Comparison of ENCODE assay signal across 8 cellular contexts in genomic region chr11:130000552-130001176, GRCh38. TPM values are rescaled to one million over a fixed set of nuclear protein-coding genes. Genes with fewer than 3 reads are reported as not detected.
DNase-seq lines count a peak whose midpoint lies in the region; ATAC-seq and TF ChIP-seq lines count a peak whose summit lies in the region.
"Had no signal": no experiment of that assay in that cellular context is flagged by ENCODE, and none has a peak within 500 bp of the region (broad histone marks: within the 10 kb centered on the region; RNA-seq: fewer than 3 reads in every experiment).

No MANE protein-coding gene starts in this region.

- no peak for ATAC-seq in T-helper 17 cell
- ATAC-seq: right cardiac atrium had no signal

- DNase-seq in HFFc6 = no peak
- no peak for DNase-seq in T-helper 17 cell
- DNase-seq in foreskin fibroblast = no peak
- DNase-seq in middle frontal gyrus (ENCODE audit: extremely low spot score, low spot score) = no peak
- DNase-seq in NCI-H2029 treated with DMSO at 0.1 percent for 48 hours (lab: John Stamatoyannopoulos, UW) = no peak
- no peak for DNase-seq in stimulated activated CD4-positive, alpha-beta T cell treated with anti-CD3 and anti-CD28 coated beads, Interleukin-2, amount 100 ng/mL, for 48 hours
- DNase-seq: right cardiac atrium had no signal

- no peaks in the 10 kb centered on the region for H3K9me3 ChIP-seq in T-helper 17 cell (ENCODE audit: control insufficient read depth, low read length, poor library complexity, severe bottlenecking)

- H3K4me3 Mint-ChIP-seq in HFFc6 = peak overlapping the region; percentile 96
- H3K4me3 Mint-ChIP-seq in T-helper 17 cell = peak overlapping the region; percentile 94

- H3K27ac Mint-ChIP-seq in HFFc6 (peak overlapping the region; percentile 86; the same call in 1 of the 2 replicates), T-helper 17 cell (peak overlapping the region; percentile 86)

- TF ChIP-seq CTCF in HFFc6 (IDR thresholded peaks at IDR 0.05) (no peak), foreskin fibroblast (IDR thresholded peaks at IDR 0.05; ENCODE audit: low read depth, low read length) (no peak)

- H3K27ac ChIP-seq in skin epidermis = peak overlapping the region in 15 of 21 experiments; percentile 94 to 100 (median 100)

- H3K4me1 Mint-ChIP-seq in HFFc6 (ENCODE audit: low read depth) (peaks cover 49% of the 10 kb centered on the region), T-helper 17 cell (peaks cover 32% of the 10 kb centered on the region)

- H3K36me3 Mint-ChIP-seq in HFFc6 (ENCODE audit: low read depth) = no peaks in the 10 kb centered on the region; the same call in 1 of the 2 replicates
- H3K36me3 Mint-ChIP-seq in T-helper 17 cell (ENCODE audit: low read depth) = peaks cover 5% of the 10 kb centered on the region

- no peaks in the 10 kb centered on the region for H3K9me3 Mint-ChIP-seq in HFFc6

- H3K27me3 Mint-ChIP-seq in HFFc6 (ENCODE audit: insufficient read depth) (no peaks in the 10 kb centered on the region; the same call in 1 of the 2 replicates), T-helper 17 cell (no peaks in the 10 kb centered on the region)

- H3K4me3 ChIP-seq in foreskin fibroblast (ENCODE audit: low read depth in 1 of 2, low read length in 2 of 2) = peak overlapping the region; percentile 74 to 81
- H3K4me3 ChIP-seq in skin epidermis = peak overlapping the region in 3 of 7 experiments; percentile 73 to 86 (median 81)

RNA-seq across cellular contexts. Expression of gene PRDM10, which starts 2.0 kb away (rescaled TPM):
- 1 to 10 TPM; 7.0 to 8.6 (median 7.8) TPM for total RNA-seq in HFFc6 (2021; fragmentation: NEBNext Ultra II Directional; extraction: Animal tissue kit (Norgen Biotek cat#: 25700))
- total RNA-seq in T-helper 17 cell = 10 to 100 TPM; 11.6 to 12.2 TPM
